In the genomic region with DNA sequence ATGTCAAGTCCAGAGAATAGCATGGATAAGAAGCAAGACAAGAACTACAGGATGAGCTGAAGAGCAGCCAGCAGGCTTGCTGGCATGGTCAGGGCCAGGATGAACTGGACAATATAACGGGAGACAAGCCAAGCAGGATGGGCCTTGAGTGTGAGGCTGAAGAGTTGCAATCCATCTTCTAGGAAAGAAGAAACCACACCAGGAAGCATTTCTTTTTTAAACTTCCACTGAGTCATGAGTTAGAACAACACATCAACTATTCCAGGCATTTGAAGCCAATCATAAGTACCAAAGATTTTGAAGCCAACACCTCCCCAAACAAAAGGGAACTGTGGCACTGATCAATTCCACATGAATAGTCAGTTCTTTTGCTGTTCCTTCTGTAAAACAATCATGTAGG, we compare ENCODE assay signal across 23 cellular contexts. TPM values are rescaled to one million over a fixed set of nuclear protein-coding genes. Genes with fewer than 3 reads are reported as not detected.
DNase-seq lines count a peak whose midpoint lies in the region; ATAC-seq and TF ChIP-seq lines count a peak whose summit lies in the region.
"Had no signal": no experiment of that assay in that cellular context is flagged by ENCODE, and none has a peak within 500 bp of the region (broad histone marks: within the 10 kb centered on the region; RNA-seq: fewer than 3 reads in every experiment).

No MANE protein-coding gene starts in this region.

- TF ChIP-seq CTCF in choroid plexus epithelial cell (conservative IDR thresholded peaks at IDR 0.05; ENCODE audit: low read depth, low read length) (no peak), heart left ventricle (IDR thresholded peaks at IDR 0.05) (no peak)

- no peaks in the 10 kb centered on the region for H3K9me3 ChIP-seq in heart left ventricle
- H3K9me3 ChIP-seq: breast epithelium, prostate gland had no signal

- ATAC-seq in heart left ventricle = no peak
- ATAC-seq: Panc1 had no signal

- no peaks in the 10 kb centered on the region for H3K27me3 ChIP-seq in heart left ventricle
- H3K27me3 ChIP-seq: breast epithelium had no signal

- H3K4me3 ChIP-seq in choroid plexus epithelial cell (ENCODE audit: low read depth, low read length) = no peak overlapping the region
- no peak overlapping the region for H3K4me3 ChIP-seq in heart left ventricle
- H3K4me3 ChIP-seq: breast epithelium, prostate gland, smooth muscle cell had no signal

- TF ChIP-seq POLR2A in heart left ventricle (IDR thresholded peaks at IDR 0.05) = no peak

- H3K4me1 ChIP-seq in heart left ventricle = peaks cover 0 to 14% (median 0%) of the 10 kb centered on the region in 12 donors
- H3K4me1 ChIP-seq: breast epithelium, prostate gland had no signal

- peaks cover 2 to 97% (median 93%) of the 10 kb centered on the region in 9 donors for H3K36me3 ChIP-seq in heart left ventricle

- intact Hi-C loops in heart left ventricle (cut with DNase I) = no loop called here

- WGBS in heart left ventricle, 4 donors = 54 to 100% (median 95%) methylated on average over 1 of the region's 1 CpG

- DNase-seq in AG08396 (ENCODE audit: low spot score) (peak; percentile 33), HT1080 (ENCODE audit: low read depth) (peak; percentile 36), choroid plexus epithelial cell (ENCODE audit: low read depth) (peak; percentile 39), iris pigment epithelial cell (ENCODE audit: low read depth) (peak; percentile 61), NCI-H2171 (lab: John Stamatoyannopoulos, UW) (no peak), T-helper 1 cell (no peak), heart left ventricle (no peak)
- no peak for DNase-seq in stimulated activated CD4-positive, alpha-beta T cell treated with anti-CD3 and anti-CD28 coated beads, Interleukin-12 subunit alpha, Interleukin-12 subunit beta, amount 100 ng/mL, for 4 hours
- DNase-seq: activated CD4-positive, CD25-positive, alpha-beta regulatory T cell; activated T-cell treated with anti-CD3 and anti-CD28 coated beads, Interleukin-2, amount 50 U/mL, for 48 hours; GF-D8; H7; MM.1S; NCI-H146; NCI-H345; stimulated activated CD4-positive, alpha-beta T cell treated with anti-CD3 and anti-CD28 coated beads, Interleukin-4, amount 100 ng/mL, for 4 hours; substantia nigra; T-helper 9 cell had no signal

- no peak overlapping the region for H3K27ac ChIP-seq in heart left ventricle
- H3K27ac ChIP-seq: breast epithelium, C4-2B, prostate gland had no signal

RNA-seq across cellular contexts. Expression of a gene that starts 27.3 kb away (rescaled TPM):
- 8.3 and 9.4 TPM in 2 replicates for total RNA-seq in HT1080 (2014; rRNA removed; shearing (Covaris generic))
- 6.9 and 8.0 TPM in 2 replicates for polyA plus RNA-seq in HT1080 (2015; cell fraction: cytosol; rRNA removed)
- polyA plus RNA-seq in HT1080 (2015; cell fraction: nucleus; rRNA removed) = 4.4 and 5.1 TPM in 2 replicates
- total RNA-seq in heart left ventricle = 10 to 100 TPM in 6 of 9 donors, 1 to 10 TPM in 3; 5.2 to 26.4 (median 13.8) TPM
- polyA plus RNA-seq in heart left ventricle = 10 to 100 TPM in 1 of 2 donors, 1 to 10 TPM in 1; 9.6 to 17.8 TPM

RNA-seq across cellular contexts. Expression of a gene that starts 43.0 kb away (rescaled TPM):
- 21.8 and 22.0 TPM in 2 replicates for total RNA-seq in HT1080 (2014; rRNA removed; shearing (Covaris generic))
- 15.4 and 17.4 TPM in 2 replicates for polyA plus RNA-seq in HT1080 (2015; cell fraction: cytosol; rRNA removed)
- polyA plus RNA-seq in HT1080 (2015; cell fraction: nucleus; rRNA removed) = 50.9 and 52.1 TPM in 2 replicates
- 10 to 100 TPM; 15.8 to 45.5 (median 18.7) TPM for total RNA-seq in heart left ventricle
- 10 to 100 TPM in 1 of 2 donors, 1 to 10 TPM in 1; 9.9 to 16.1 TPM for polyA plus RNA-seq in heart left ventricle

RNA-seq across cellular contexts. Expression of a gene that starts 43.3 kb away (rescaled TPM):
- 11.7 and 14.0 TPM in 2 replicates for total RNA-seq in HT1080 (2014; rRNA removed; shearing (Covaris generic))
- polyA plus RNA-seq in HT1080 (2015; cell fraction: cytosol; rRNA removed) = 17.7 and 18.2 TPM in 2 replicates
- polyA plus RNA-seq in HT1080 (2015; cell fraction: nucleus; rRNA removed) = 12.6 and 14.3 TPM in 2 replicates
- 10 to 100 TPM in 6 of 9 donors, 1 to 10 TPM in 3; 7.9 to 18.2 (median 10.7) TPM for total RNA-seq in heart left ventricle
- 10 to 100 TPM in 1 of 2 donors, 1 to 10 TPM in 1; 4.2 to 22.3 TPM for polyA plus RNA-seq in heart left ventricle

Comparison
In these comparisons a context has a peak if more than half of its experiments do, and no peak if none do; other contexts are left out.
1. DNase-seq: peak in AG08396 (single experiment), HT1080 (single experiment), choroid plexus epithelial cell (single experiment) and iris pigment epithelial cell (single experiment); none in NCI-H2171 (single experiment), T-helper 1 cell (0 of 5), stimulated activated CD4-positive, alpha-beta T cell treated with anti-CD3 and anti-CD28 coated beads, Interleukin-12 subunit alpha, Interleukin-12 subunit beta, amount 100 ng/mL, for 4 hours (single experiment) and heart left ventricle (0 of 5).